In genomic region chr11:27141576-27141975, GRCh38 we compare ENCODE assay signal across 6 cellular contexts.
"Had no signal": no experiment of that assay in that cellular context is flagged by ENCODE, and none has a peak within 500 bp of the region (broad histone marks: within the 10 kb centered on the region; RNA-seq: fewer than 3 reads in every experiment).

No MANE protein-coding gene starts in this region.

- DNase-seq: IMR-90, KBM-7, KG1 had no signal

- H3K4me2 ChIP-seq: KMS-11 had no signal

- H3K27ac ChIP-seq: HL-60, KMS-11 had no signal

- H3K9ac ChIP-seq: KMS-11 had no signal

- FAIRE-seq: HTR-8/SVneo had no signal
